ENCODE assay signal across 21 cellular contexts in the genomic region with DNA sequence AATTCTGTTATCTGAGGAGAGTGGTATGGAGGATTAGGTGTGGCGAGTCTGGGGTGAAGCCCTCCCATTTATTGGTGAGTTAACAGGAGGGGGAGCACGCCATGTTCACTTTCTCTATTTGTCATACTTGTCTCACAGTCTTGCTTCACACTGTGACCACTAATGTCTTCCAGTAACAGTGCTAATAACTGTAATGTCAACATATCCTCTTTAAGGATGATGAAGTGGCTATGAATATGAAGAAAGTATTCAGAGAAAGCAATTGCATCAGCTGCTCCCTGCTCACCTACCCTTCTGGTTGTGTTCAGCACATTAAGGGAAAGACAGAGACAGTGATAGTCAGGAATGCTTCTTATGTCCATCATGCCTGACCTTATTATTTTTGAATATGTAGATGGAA.
DNase-seq lines count a peak whose midpoint lies in the region; ATAC-seq and TF ChIP-seq lines count a peak whose summit lies in the region.
"Had no signal": no experiment of that assay in that cellular context is flagged by ENCODE, and none has a peak within 500 bp of the region (broad histone marks: within the 10 kb centered on the region; RNA-seq: fewer than 3 reads in every experiment).

No MANE protein-coding gene starts in this region.

- in situ Hi-C loops in gastrocnemius medialis (cut with MboI; ENCODE audit: low sequenced_read_pairs in 4 of 4) = no loop called here

- H3K27ac ChIP-seq in gastrocnemius medialis (no peak overlapping the region), neuronal stem cell (replicated peaks; ENCODE audit: low read length) (no peak overlapping the region)
- H3K27ac ChIP-seq: parathyroid adenoma, thoracic aorta had no signal

- peaks cover 7% of the 10 kb centered on the region for H3K4me1 Mint-ChIP-seq in nephron
- H3K4me1 Mint-ChIP-seq: WTC11 had no signal

- H3K4me3 ChIP-seq in epithelial cell of esophagus (ENCODE audit: low read length) = no peak overlapping the region
- H3K4me3 ChIP-seq in gastrocnemius medialis = no peak overlapping the region
- no peak overlapping the region for H3K4me3 ChIP-seq in neuronal stem cell (ENCODE audit: low read length in 2 of 2)
- H3K4me3 ChIP-seq: thoracic aorta had no signal

- no peak overlapping the region for H3K4ac ChIP-seq in neuronal stem cell (ENCODE audit: low read length)

- ATAC-seq in gastrocnemius medialis (no peak), GM19397 (IDR thresholded peaks at IDR 0.05; ENCODE audit: unreplicated experiment) (no peak)
- ATAC-seq: activated CD8-positive, alpha-beta T cell treated with anti-CD3 and anti-CD28 coated beads for 36 hours; left lobe of liver; WTC11 had no signal

- H4K91ac ChIP-seq in neuronal stem cell (ENCODE audit: low read depth, low read length, poor library complexity) = no peak overlapping the region

- H3K4me2 ChIP-seq in neuronal stem cell (ENCODE audit: insufficient read depth, low read length, poor library complexity, severe bottlenecking) = no peak overlapping the region

- H2BK12ac ChIP-seq in neuronal stem cell (ENCODE audit: low read length) = no peak overlapping the region

- H3K36me3 ChIP-seq in gastrocnemius medialis (no peaks in the 10 kb centered on the region), neuronal stem cell (replicated peaks in 1 of 2; ENCODE audit: control insufficient read depth in 2 of 2, insufficient read depth in 2 of 2, low read length in 2 of 2) (no peaks in the 10 kb centered on the region)
- H3K36me3 ChIP-seq: thoracic aorta had no signal

- H3K14ac ChIP-seq in neuronal stem cell (ENCODE audit: low read length) = no peak overlapping the region

- H3K4me3 Mint-ChIP-seq in nephron = no peak overlapping the region
- H3K4me3 Mint-ChIP-seq: activated CD8-positive, alpha-beta T cell treated with anti-CD3 and anti-CD28 coated beads for 36 hours; activated naive CD8-positive, alpha-beta T cell; WTC11 had no signal

- TF ChIP-seq POLR2A in gastrocnemius medialis (IDR thresholded peaks at IDR 0.05) (no peak), erythroblast (IDR thresholded peaks at IDR 0.05; ENCODE audit: low read length) (no peak)

- DNase-seq in GM04503 (ENCODE audit: low read depth) = peak; percentile 41
- DNase-seq in NOMO-1 treated with DMSO at 0.1 percent for 48 hours (lab: John Stamatoyannopoulos, UW; ENCODE audit: unreplicated experiment) = peak; percentile 78
- DNase-seq in epithelial cell of esophagus (ENCODE audit: low read depth) = peak; percentile 83
- DNase-seq in gastrocnemius medialis = no peak
- no peak for DNase-seq in neuronal stem cell (ENCODE audit: low spot score)
- DNase-seq in erythroblast (lab: John Stamatoyannopoulos, UW) = no peak
- DNase-seq: activated CD8-positive, alpha-beta T cell treated with anti-CD3 and anti-CD28 coated beads for 36 hours; activated T-cell treated with anti-CD3 and anti-CD28 coated beads, Interleukin-2, amount 50 U/mL, for 48 hours; COR-L47; H7; KG1; NCI-H1092; NCI-H2171; T-helper 1 cell had no signal

- no peak overlapping the region for H2BK15ac ChIP-seq in neuronal stem cell (ENCODE audit: low read length)

- H3K27me3 ChIP-seq in gastrocnemius medialis = no peaks in the 10 kb centered on the region
- H3K27me3 ChIP-seq in neuronal stem cell (ENCODE audit: control insufficient read depth in 3 of 3, insufficient read depth in 3 of 3, low read depth in 1 of 3, low read length in 3 of 3) = no peaks in the 10 kb centered on the region

- TF ChIP-seq CTCF in epithelial cell of esophagus (IDR thresholded peaks at IDR 0.05; ENCODE audit: insufficient read depth, low read depth, low read length, missing control alignments) (no peak), nephron (IDR thresholded peaks at IDR 0.05; ENCODE audit: unreplicated experiment in 3 of 3) (no peak), gastrocnemius medialis (IDR thresholded peaks at IDR 0.05 in 4 of 5, conservative IDR thresholded peaks at IDR 0.05 in 1 of 5) (no peak)

- no peak overlapping the region for H4K8ac ChIP-seq in neuronal stem cell (ENCODE audit: low read depth, low read length)

- H3K79me1 ChIP-seq in neuronal stem cell (ENCODE audit: low read depth, low read length) = no peaks in the 10 kb centered on the region

- no peaks in the 10 kb centered on the region for H3K9me3 Mint-ChIP-seq in nephron

- H3K4me1 ChIP-seq in gastrocnemius medialis (no peaks in the 10 kb centered on the region), neuronal stem cell (ENCODE audit: control insufficient read depth in 2 of 2, insufficient read depth in 1 of 2, low read depth in 1 of 2, low read length in 2 of 2) (no peaks in the 10 kb centered on the region)
- H3K4me1 ChIP-seq: parathyroid adenoma had no signal

- H3K36me3 Mint-ChIP-seq in nephron (ENCODE audit: low read depth) = no peaks in the 10 kb centered on the region
- H3K36me3 Mint-ChIP-seq: activated naive CD8-positive, alpha-beta T cell had no signal

- no peaks in the 10 kb centered on the region for H3K9me3 ChIP-seq in gastrocnemius medialis
- no peaks in the 10 kb centered on the region for H3K9me3 ChIP-seq in neuronal stem cell (replicated peaks in 1 of 2; ENCODE audit: control insufficient read depth in 2 of 2, insufficient read depth in 1 of 2, low read depth in 1 of 2, low read length in 2 of 2)
- H3K9me3 ChIP-seq: thoracic aorta had no signal

- no peak overlapping the region for H2BK5ac ChIP-seq in neuronal stem cell (ENCODE audit: low read length)

- no peak overlapping the region for H2AFZ ChIP-seq in neuronal stem cell (ENCODE audit: low read length)
- H2AFZ ChIP-seq: parathyroid adenoma had no signal

- H3K9ac ChIP-seq in neuronal stem cell (ENCODE audit: low read depth, low read length, poor library complexity) = no peak overlapping the region
- H3K9ac ChIP-seq: parathyroid adenoma had no signal

- H3K27me3 Mint-ChIP-seq in nephron (ENCODE audit: low read depth) = no peaks in the 10 kb centered on the region
- H3K27me3 Mint-ChIP-seq: activated CD8-positive, alpha-beta T cell treated with anti-CD3 and anti-CD28 coated beads for 36 hours; activated naive CD8-positive, alpha-beta T cell had no signal

- H2AK5ac ChIP-seq in neuronal stem cell (ENCODE audit: low read depth, low read length) = no peak overlapping the region

- intact Hi-C loops in gastrocnemius medialis (cut with DNase I; ENCODE audit: low total_unique reads) = no loop called here

- no peak overlapping the region for H2BK120ac ChIP-seq in neuronal stem cell (ENCODE audit: low read depth, low read length)

- peak overlapping the region in 2 of 3 experiments; percentile 58 to 62 for H3K27ac Mint-ChIP-seq in nephron
- H3K27ac Mint-ChIP-seq: activated CD8-positive, alpha-beta T cell treated with anti-CD3 and anti-CD28 coated beads for 36 hours; activated naive CD8-positive, alpha-beta T cell; WTC11 had no signal

- H3K18ac ChIP-seq in neuronal stem cell (ENCODE audit: low read length) = no peak overlapping the region

- WGBS in neuronal stem cell (ENCODE audit: extremely low coverage in 2 of 2, insufficient read length in 2 of 2, insufficient replicate concordance in 1 of 2), 2 donors = no CpG with 5 or more reads among the region's 2 CpGs

- H3K23ac ChIP-seq in neuronal stem cell (ENCODE audit: low read depth, low read length, poor library complexity) = no peak overlapping the region

Comparison
In these comparisons a context has a peak if more than half of its experiments do, and no peak if none do; other contexts are left out.
1. DNase-seq: peak in GM04503 (single experiment), NOMO-1 treated with DMSO at 0.1 percent for 48 hours (single experiment) and epithelial cell of esophagus (single experiment); none in gastrocnemius medialis (0 of 2), neuronal stem cell (single experiment) and erythroblast (0 of 2).